8 cellular contexts compared by ENCODE assay signal in the genomic region with DNA sequence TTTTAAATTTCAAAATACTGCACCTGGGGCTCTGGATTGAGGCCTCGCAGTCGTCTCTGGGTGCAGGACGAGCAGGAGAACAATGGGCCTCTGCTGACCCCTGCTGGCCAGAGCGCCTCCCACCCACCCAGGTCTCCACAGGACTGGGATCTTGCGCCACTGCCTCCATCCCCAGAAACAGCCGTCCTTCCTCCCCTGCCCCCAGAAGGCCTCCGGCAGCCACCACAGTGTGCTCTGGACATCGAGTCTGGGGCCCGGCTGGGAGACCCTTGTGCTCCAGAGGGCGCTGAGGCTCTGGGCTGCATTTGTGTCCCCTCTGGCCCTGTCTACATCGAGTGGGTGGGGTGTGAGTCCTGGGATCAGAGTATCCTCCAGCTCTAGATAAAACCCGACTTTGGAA. TPM values are rescaled to one million over a fixed set of nuclear protein-coding genes. Genes with fewer than 3 reads are reported as not detected.
DNase-seq lines count a peak whose midpoint lies in the region; ATAC-seq and TF ChIP-seq lines count a peak whose summit lies in the region.

No MANE protein-coding gene starts in this region.

- in situ Hi-C loops in GM23248 (cut with MboI), result loop anchor here (5.0 kb wide), 1 partner anchor 129 kb away; no protein-coding TSS in a partner anchor

- no peak overlapping the region for H3K27ac ChIP-seq in GM23248
- H3K27ac ChIP-seq in colonic mucosa, result no peak overlapping the region
- H3K27ac ChIP-seq in right lobe of liver, result no peak overlapping the region

- DNase-seq in Ammon's horn (ENCODE audit: low spot score), result peak; percentile 91
- DNase-seq in GM23248, result peak; percentile 79
- peak; percentile 67 for DNase-seq in NCI-H226
- DNase-seq in activated CD4-positive, alpha-beta T cell treated with anti-CD3 and anti-CD28 coated beads, Interleukin-2, amount 10 ng/mL, durations not matched to agents 7 days and 5 days, result peak; percentile 85
- peak; percentile 94 for DNase-seq in colonic mucosa
- DNase-seq in right lobe of liver, result peak; percentile 87 to 89 (median 88)
- DNase-seq in stimulated activated CD4-positive, alpha-beta T cell treated with anti-CD3 and anti-CD28 coated beads, TNF-alpha, amount 100 ng/mL, for 1 hour (ENCODE audit: low read depth in 3 of 3, low spot score in 1 of 3), result peak; percentile 53 to 77 (median 62)

- H3K9ac ChIP-seq in GM23248 (no peak overlapping the region), colonic mucosa (ENCODE audit: low read depth in 2 of 2, low read length in 2 of 2) (no peak overlapping the region)

- H3K4me1 ChIP-seq in GM23248 (ENCODE audit: insufficient read depth) (no peaks in the 10 kb centered on the region), colonic mucosa (no peaks in the 10 kb centered on the region), right lobe of liver (no peaks in the 10 kb centered on the region)

- peak overlapping the region; percentile 33; the same call in 1 of the 2 replicates for H2AFZ ChIP-seq in GM23248

- no peak overlapping the region for H3K4me2 ChIP-seq in GM23248 (ENCODE audit: unreplicated experiment)

- no peaks in the 10 kb centered on the region for H3K9me2 ChIP-seq in GM23248 (ENCODE audit: insufficient read depth)

- no peaks in the 10 kb centered on the region for H3K9me3 Mint-ChIP-seq in activated CD4-positive, alpha-beta T cell treated with anti-CD3 and anti-CD28 coated beads, Interleukin-2, amount 10 ng/mL, durations not matched to agents 7 days and 5 days

- no peaks in the 10 kb centered on the region for H3K79me2 ChIP-seq in GM23248 (ENCODE audit: insufficient read depth)

- H3K27me3 ChIP-seq in GM23248 (replicated peaks; ENCODE audit: insufficient read depth) (peaks cover 12% of the 10 kb centered on the region), colonic mucosa (no peaks in the 10 kb centered on the region), right lobe of liver (no peaks in the 10 kb centered on the region)

- CTCF ChIA-PET in activated CD4-positive, alpha-beta T cell treated with anti-CD3 and anti-CD28 coated beads, Interleukin-2, amount 10 ng/mL, durations not matched to agents 7 days and 5 days (lab: Charles Lee), result interaction anchor here (0.6 to 5.1 kb wide), 18 partner anchors 10 to 282 kb away, joined by 3 to 44 read pairs (median 4); a partner anchor contains a TSS

- intact Hi-C loops in colonic mucosa (cut with DNase I), result loop anchor here (2.0 to 10.0 kb wide), 5 partner anchors 44 to 276 kb away; no protein-coding TSS in a partner anchor
- intact Hi-C loops in right lobe of liver (cut with DNase I), result loop anchor here in 1 of 2 donors (5.0 kb wide), 2 partner anchors 44 to 114 kb away; no protein-coding TSS in a partner anchor

- H3K4me3 Mint-ChIP-seq in activated CD4-positive, alpha-beta T cell treated with anti-CD3 and anti-CD28 coated beads, Interleukin-2, amount 10 ng/mL, durations not matched to agents 7 days and 5 days, result no peak overlapping the region

- H4K20me1 ChIP-seq in GM23248 (ENCODE audit: insufficient read depth), result no peaks in the 10 kb centered on the region

- POLR2A ChIA-PET in activated CD4-positive, alpha-beta T cell treated with anti-CD3 and anti-CD28 coated beads, Interleukin-2, amount 10 ng/mL, durations not matched to agents 7 days and 5 days (lab: Charles Lee), result no interaction called here

- no peak overlapping the region for H3K4me3 ChIP-seq in GM23248
- H3K4me3 ChIP-seq in colonic mucosa, result no peak overlapping the region
- no peak overlapping the region for H3K4me3 ChIP-seq in right lobe of liver

- peak; percentile 85 for TF ChIP-seq CTCF in colonic mucosa (IDR thresholded peaks at IDR 0.05)
- peak; percentile 84 to 92 (median 90) for TF ChIP-seq CTCF in right lobe of liver (IDR thresholded peaks at IDR 0.05)

- H3F3A ChIP-seq in GM23248 (ENCODE audit: insufficient read depth), result no peaks in the 10 kb centered on the region

- H3K27ac Mint-ChIP-seq in activated CD4-positive, alpha-beta T cell treated with anti-CD3 and anti-CD28 coated beads, Interleukin-2, amount 10 ng/mL, durations not matched to agents 7 days and 5 days, result no peak overlapping the region

- peaks cover 6% of the 10 kb centered on the region for H3K27me3 Mint-ChIP-seq in activated CD4-positive, alpha-beta T cell treated with anti-CD3 and anti-CD28 coated beads, Interleukin-2, amount 10 ng/mL, durations not matched to agents 7 days and 5 days

- H3K9me3 ChIP-seq in GM23248 (ENCODE audit: low read depth) (no peaks in the 10 kb centered on the region), colonic mucosa (no peaks in the 10 kb centered on the region), right lobe of liver (no peaks in the 10 kb centered on the region)

- WGBS in GM23248 (ENCODE audit: low coverage in 1 of 2, low lambda C conversion rate in 2 of 2, missing lambda C conversion rate in 2 of 2), 2 experiments, result 8 to 12% methylated on average over 12 of the region's 12 CpGs
- 0% methylated on average over 10 of the region's 12 CpGs for WGBS in right lobe of liver (ENCODE audit: insufficient coverage, low coverage, low lambda C conversion rate, missing lambda C conversion rate)

- H3K4me1 Mint-ChIP-seq in activated CD4-positive, alpha-beta T cell treated with anti-CD3 and anti-CD28 coated beads, Interleukin-2, amount 10 ng/mL, durations not matched to agents 7 days and 5 days, result peaks cover 2% of the 10 kb centered on the region

- H3K36me3 Mint-ChIP-seq in activated CD4-positive, alpha-beta T cell treated with anti-CD3 and anti-CD28 coated beads, Interleukin-2, amount 10 ng/mL, durations not matched to agents 7 days and 5 days (ENCODE audit: low read depth), result no peaks in the 10 kb centered on the region

- H3K36me3 ChIP-seq in GM23248 (ENCODE audit: low read depth) (no peaks in the 10 kb centered on the region), colonic mucosa (no peaks in the 10 kb centered on the region), right lobe of liver (no peaks in the 10 kb centered on the region)

- ATAC-seq in right lobe of liver (peak; percentile 98 to 99 (median 98)), GM18909 (IDR thresholded peaks at IDR 0.05; ENCODE audit: poor library complexity, unreplicated experiment) (no peak)

- TF ChIP-seq POLR2A in right lobe of liver (IDR thresholded peaks at IDR 0.05), result no peak

RNA-seq across cellular contexts. Expression of a gene that starts 6.7 kb away (rescaled TPM):
- total RNA-seq in GM23248 (2014; rRNA removed; shearing (Covaris generic)), result not detected in 2 replicates
- 0.03 and 0.04 TPM in 2 replicates for polyA plus RNA-seq in GM23248 (2016; fragmentation: Nextera tagmentation; extraction: Ambion mirVana)
- total RNA-seq in activated CD4-positive, alpha-beta T cell treated with anti-CD3 and anti-CD28 coated beads, Interleukin-2, amount 10 ng/mL, durations not matched to agents 7 days and 5 days, result not detected
- total RNA-seq in colonic mucosa (under 1 TPM; 0.58 to 0.59 TPM), right lobe of liver (not detected)

RNA-seq across cellular contexts. Expression of a gene that starts 23.3 kb away (rescaled TPM):
- 0.43 and 2.7 TPM in 2 replicates for total RNA-seq in GM23248 (2014; rRNA removed; shearing (Covaris generic))
- polyA plus RNA-seq in GM23248 (2016; fragmentation: Nextera tagmentation; extraction: Ambion mirVana), result 1.3 and 1.4 TPM in 2 replicates
- total RNA-seq in activated CD4-positive, alpha-beta T cell treated with anti-CD3 and anti-CD28 coated beads, Interleukin-2, amount 10 ng/mL, durations not matched to agents 7 days and 5 days, result 10 to 100 TPM; 28.5 to 31.2 TPM
- 10 to 100 TPM; 42.6 to 54.5 TPM for total RNA-seq in colonic mucosa
- total RNA-seq in right lobe of liver, result 1 to 10 TPM in 4 of 6 experiments, under 1 TPM in 2; 0.73 to 3.4 (median 1.9) TPM

RNA-seq across cellular contexts. Expression of a gene that starts 58.4 kb away (rescaled TPM):
- total RNA-seq in GM23248 (2014; rRNA removed; shearing (Covaris generic)), result 52.6 and 60.1 TPM in 2 replicates
- polyA plus RNA-seq in GM23248 (2016; fragmentation: Nextera tagmentation; extraction: Ambion mirVana), result 70.6 and 77.7 TPM in 2 replicates
- 10 to 100 TPM; 44.5 to 44.7 TPM for total RNA-seq in activated CD4-positive, alpha-beta T cell treated with anti-CD3 and anti-CD28 coated beads, Interleukin-2, amount 10 ng/mL, durations not matched to agents 7 days and 5 days
- total RNA-seq in colonic mucosa (10 to 100 TPM; 35.9 to 47.0 TPM), right lobe of liver (10 to 100 TPM; 21.7 to 30.3 (median 23.0) TPM)
